In genomic region chr7:107047902-107048782, GRCh38 we compare ENCODE assay signal across 1 cellular context.
TF ChIP-seq lines count a peak whose summit lies in the region.

No MANE protein-coding gene starts in this region.

TF ChIP-seq in IMR-90, 13 proteins besides CTCF, POLR2A, EP300 and RAD21 (continued from another document):
- TF ChIP-seq USF2 (IDR thresholded peaks at IDR 0.05; ENCODE audit: low read depth, low read length): no peak
- no peak for TF ChIP-seq BHLHE40 (IDR thresholded peaks at IDR 0.05; ENCODE audit: low read depth, low read length)
- no peak for TF ChIP-seq RFX5 (IDR thresholded peaks at IDR 0.05; ENCODE audit: low read depth, low read length)
- no peak for TF ChIP-seq CEBPB (IDR thresholded peaks at IDR 0.05; ENCODE audit: low read depth, low read length)
- TF ChIP-seq MXI1 (IDR thresholded peaks at IDR 0.05; ENCODE audit: borderline replicate concordance, low read depth, low read length): no peak
- TF ChIP-seq FOS (IDR thresholded peaks at IDR 0.05; ENCODE audit: low read depth, low read length): no peak
- TF ChIP-seq NFE2L2 (IDR thresholded peaks at IDR 0.05; ENCODE audit: low read depth, low read length): no peak
- TF ChIP-seq CHD1 (IDR thresholded peaks at IDR 0.05; ENCODE audit: low read depth, low read length): no peak
- no peak for TF ChIP-seq ELK1 (IDR thresholded peaks at IDR 0.05; ENCODE audit: borderline replicate concordance, low read depth, low read length)
- TF ChIP-seq MAZ (IDR thresholded peaks at IDR 0.05; ENCODE audit: borderline replicate concordance, low read depth, low read length): no peak
- TF ChIP-seq MAFK (IDR thresholded peaks at IDR 0.05; ENCODE audit: low read depth, low read length): no peak
